Comparison of ENCODE assay signal across 8 cellular contexts in genomic region chr14:91367173-91368171, GRCh38. TPM values are rescaled to one million over a fixed set of nuclear protein-coding genes. Genes with fewer than 3 reads are reported as not detected.
DNase-seq lines count a peak whose midpoint lies in the region; ATAC-seq lines count a peak whose summit lies in the region.

No MANE protein-coding gene starts in this region.

- H3K4me1 Mint-ChIP-seq in activated T-helper 17 cell treated with anti-CD3 and anti-CD28 coated beads, Interleukin-2, amount 50 U/mL, for 72 hours, result peaks cover 53% of the 10 kb centered on the region
- H3K4me1 Mint-ChIP-seq in memory B cell, result peaks cover 58% of the 10 kb centered on the region

- H3K9me3 Mint-ChIP-seq in activated T-helper 17 cell treated with anti-CD3 and anti-CD28 coated beads, Interleukin-2, amount 50 U/mL, for 72 hours, result no peaks in the 10 kb centered on the region
- no peaks in the 10 kb centered on the region for H3K9me3 Mint-ChIP-seq in memory B cell

- H3K4me3 Mint-ChIP-seq in activated T-helper 17 cell treated with anti-CD3 and anti-CD28 coated beads, Interleukin-2, amount 50 U/mL, for 72 hours, result peak overlapping the region; percentile 94
- H3K4me3 Mint-ChIP-seq in memory B cell, result peak overlapping the region; percentile 63

- H3K27me3 Mint-ChIP-seq in activated T-helper 17 cell treated with anti-CD3 and anti-CD28 coated beads, Interleukin-2, amount 50 U/mL, for 72 hours, result no peaks in the 10 kb centered on the region
- H3K27me3 Mint-ChIP-seq in memory B cell, result no peaks in the 10 kb centered on the region

- peak; percentile 34 for DNase-seq in SKM-1 treated with dmso at 0.1 percent for 144 hours (lab: John Stamatoyannopoulos, UW; ENCODE audit: unreplicated experiment)
- DNase-seq in SKM-1 (lab: John Stamatoyannopoulos, UW; ENCODE audit: unreplicated experiment), result no peak
- DNase-seq in NAMALWA (ENCODE audit: low spot score), result peak; percentile 96
- peak; percentile 76 to 85 for DNase-seq in memory B cell (ENCODE audit: low spot score in 2 of 2)
- DNase-seq in NCI-H128 (lab: John Stamatoyannopoulos, UW; ENCODE audit: unreplicated experiment), result no peak
- DNase-seq in cerebellar nuclear complex (lab: John Stamatoyannopoulos, UW), result no peak

- ATAC-seq in HG02610 (IDR thresholded peaks at IDR 0.05; ENCODE audit: unreplicated experiment) (peak; percentile 67), memory B cell (ENCODE audit: low read depth) (peak; percentile 83)
- ATAC-seq in activated T-helper 17 cell treated with anti-CD3 and anti-CD28 coated beads, Interleukin-2, amount 50 U/mL, for 72 hours (replicated peaks), result peak; percentile 61

- H3K27ac Mint-ChIP-seq in activated T-helper 17 cell treated with anti-CD3 and anti-CD28 coated beads, Interleukin-2, amount 50 U/mL, for 72 hours, result peak overlapping the region; percentile 91
- peak overlapping the region; percentile 100 for H3K27ac Mint-ChIP-seq in memory B cell

- H3K36me3 Mint-ChIP-seq in activated T-helper 17 cell treated with anti-CD3 and anti-CD28 coated beads, Interleukin-2, amount 50 U/mL, for 72 hours (ENCODE audit: low read depth), result peaks cover 15% of the 10 kb centered on the region
- H3K36me3 Mint-ChIP-seq in memory B cell, result no peaks in the 10 kb centered on the region

RNA-seq across cellular contexts. Expression of gene CCDC88C, which starts 50.1 kb away (rescaled TPM):
- 100 to 1,000 TPM; 143 to 172 TPM for total RNA-seq in activated T-helper 17 cell treated with anti-CD3 and anti-CD28 coated beads, Interleukin-2, amount 50 U/mL, for 72 hours

Comparison
In these comparisons a context has a peak if more than half of its experiments do, and no peak if none do; other contexts are left out.
1. DNase-seq: peak in SKM-1 treated with dmso at 0.1 percent for 144 hours (single experiment), NAMALWA (single experiment) and memory B cell (2 of 2); none in SKM-1 (single experiment), NCI-H128 (single experiment) and cerebellar nuclear complex (0 of 2).
2. Peak in every context shown above with its lines, with median percentiles within 50 percentile points of each other: ATAC-seq.